9 cellular contexts compared by ENCODE assay signal in genomic region chr20:38134427-38135281, GRCh38. TPM values are rescaled to one million over a fixed set of nuclear protein-coding genes. Genes with fewer than 3 reads are reported as not detected.
DNase-seq lines count a peak whose midpoint lies in the region; ATAC-seq and TF ChIP-seq lines count a peak whose summit lies in the region.
"Had no signal": no experiment of that assay in that cellular context is flagged by ENCODE, and none has a peak within 500 bp of the region (broad histone marks: within the 10 kb centered on the region; RNA-seq: fewer than 3 reads in every experiment).

No MANE protein-coding gene starts in this region.

- DNase-seq in A172 (ENCODE audit: low spot score) (peak; percentile 94), M059J (ENCODE audit: low read depth) (peak; percentile 98), brain microvascular endothelial cell (peak; percentile 79), right lobe of liver (peak in 1 of 3 donors; percentile 44), midbrain (lab: John Stamatoyannopoulos, UW) (no peak)
- no peak for DNase-seq in activated CD4-positive, CD25-positive, alpha-beta regulatory T cell treated with anti-CD3 and anti-CD28 coated beads, Interleukin-2, amount 50 U/mL, for 72 hours
- DNase-seq: hippocampal formation had no signal

- peak overlapping the region; percentile 61 for H3K27ac ChIP-seq in brain microvascular endothelial cell
- peak overlapping the region in 1 of 3 donors; percentile 22 for H3K27ac ChIP-seq in right lobe of liver

- H3K9me3 ChIP-seq in right lobe of liver, result no peaks in the 10 kb centered on the region

- H3K4me1 ChIP-seq in right lobe of liver, result no peaks in the 10 kb centered on the region

- H3K27me3 ChIP-seq in brain microvascular endothelial cell (replicated peaks) (no peaks in the 10 kb centered on the region), right lobe of liver (no peaks in the 10 kb centered on the region)

- TF ChIP-seq CTCF in brain microvascular endothelial cell (IDR thresholded peaks at IDR 0.05; ENCODE audit: low read depth, low read length, missing control alignments) (no peak), right lobe of liver (IDR thresholded peaks at IDR 0.05) (no peak)

- WGBS in right lobe of liver (ENCODE audit: insufficient coverage, low coverage, low lambda C conversion rate, missing lambda C conversion rate), result 48% methylated on average over 6 of the region's 9 CpGs

- intact Hi-C loops in right lobe of liver (cut with DNase I), result no loop called here

- ATAC-seq in right lobe of liver (peak; percentile 1 to 29 (median 12)), GM19452 (IDR thresholded peaks at IDR 0.05; ENCODE audit: unreplicated experiment) (no peak), GM19324 (IDR thresholded peaks at IDR 0.05; ENCODE audit: low FRiP score, unreplicated experiment) (no peak)

- in situ Hi-C loops in brain microvascular endothelial cell (cut with HindIII; ENCODE audit: low pct_ligation_motif_present, low sequenced_read_pairs), result no loop called here

- H3K4me3 ChIP-seq in brain microvascular endothelial cell (ENCODE audit: low read depth, low read length) (no peak overlapping the region), right lobe of liver (no peak overlapping the region)

- H3K36me3 ChIP-seq in brain microvascular endothelial cell (replicated peaks) (peaks cover 64% of the 10 kb centered on the region), right lobe of liver (peaks cover 28 to 78% (median 52%) of the 10 kb centered on the region in 4 donors)

- no peak for TF ChIP-seq POLR2A in right lobe of liver (IDR thresholded peaks at IDR 0.05)

RNA-seq across cellular contexts. Expression of gene TGM2, which starts 30.4 kb away (rescaled TPM):
- 13.9 and 27.0 TPM in 2 replicates for total RNA-seq in A172 (2014; rRNA removed; shearing (Covaris generic))
- 76.6 and 108 TPM in 2 replicates for total RNA-seq in M059J (2014; rRNA removed; shearing (Covaris generic))
- total RNA-seq in right lobe of liver, result 100 to 1,000 TPM; 135 to 940 (median 474) TPM

Comparison
In these comparisons a context has a peak if more than half of its experiments do, and no peak if none do; other contexts are left out.
1. DNase-seq: peak in A172 (single experiment), M059J (single experiment) and brain microvascular endothelial cell (single experiment); none in midbrain (single experiment) and activated CD4-positive, CD25-positive, alpha-beta regulatory T cell treated with anti-CD3 and anti-CD28 coated beads, Interleukin-2, amount 50 U/mL, for 72 hours (single experiment).
2. ATAC-seq: peak in right lobe of liver (4 of 4); none in GM19452 (single experiment) and GM19324 (single experiment).